Comparison of ENCODE assay signal across 7 cellular contexts in genomic region chr10:101014230-101014884, GRCh38. TPM values are rescaled to one million over a fixed set of nuclear protein-coding genes. Genes with fewer than 3 reads are reported as not detected.
DNase-seq lines count a peak whose midpoint lies in the region; FAIRE-seq and TF ChIP-seq lines count a peak whose summit lies in the region.

No MANE protein-coding gene starts in this region.

- no peak overlapping the region for H3K27ac ChIP-seq in kidney (ENCODE audit: low read depth in 2 of 2, low read length in 2 of 2)

- H3K4me3 ChIP-seq in kidney (ENCODE audit: low read length in 2 of 2) = no peak overlapping the region

- H3K36me3 Mint-ChIP-seq in MCF 10A (ENCODE audit: insufficient read depth, unreplicated experiment) = no peaks in the 10 kb centered on the region

- BruUV-seq in MCF 10A (replicated peaks; lab: Mats Ljungman, UMichigan) = no TSS peak

- H3K36me3 ChIP-seq in kidney (ENCODE audit: control insufficient read depth in 1 of 2, insufficient read depth in 2 of 2, low read length in 2 of 2) = no peaks in the 10 kb centered on the region

- no peak overlapping the region for H3K4me3 Mint-ChIP-seq in MCF 10A (ENCODE audit: unreplicated experiment)

- peaks cover 30% of the 10 kb centered on the region for H3K4me1 Mint-ChIP-seq in MCF 10A (ENCODE audit: insufficient read depth, unreplicated experiment)

- POLR2A ChIA-PET in MCF 10A (lab: Yijun Ruan, JAX) = interaction anchor here (0.5 to 2.1 kb wide), 5 partner anchors 8 to 117 kb away, joined by 3 to 26 read pairs (median 3); partner anchors contain the start of genes LZTS2, PDZD7 and SFXN3

- no peak overlapping the region for H3K27ac Mint-ChIP-seq in MCF 10A (ENCODE audit: low read depth, unreplicated experiment)

- H3K9me3 Mint-ChIP-seq in MCF 10A (ENCODE audit: unreplicated experiment) = no peaks in the 10 kb centered on the region

- H3K9ac ChIP-seq in kidney (ENCODE audit: low read length in 2 of 2) = no peak overlapping the region

- peaks cover 0 to 17% of the 10 kb centered on the region in 2 donors for H3K4me1 ChIP-seq in kidney (ENCODE audit: control insufficient read depth in 1 of 2, insufficient read depth in 1 of 2, low read depth in 1 of 2, low read length in 2 of 2)

- H3K27me3 Mint-ChIP-seq in MCF 10A (ENCODE audit: insufficient read depth, unreplicated experiment) = no peaks in the 10 kb centered on the region

- intact Hi-C loops in MCF 10A (cut with micrococcal nuclease) = no loop called here
- intact Hi-C loops in kidney (cut with DNase I) = no loop called here

- CTCF ChIA-PET in MCF 10A (lab: Yijun Ruan, JAX) = interaction anchor here (0.5 to 7.0 kb wide), 26 partner anchors 11 to 1089 kb away, joined by 3 to 199 read pairs (median 6); partner anchors contain the start of genes LZTS2, PDZD7 and SFXN3

- no peak for FAIRE-seq in kidney (lab: Jason Lieb, UNC)

- H3K9me3 ChIP-seq in kidney (ENCODE audit: control insufficient read depth in 1 of 2, low read length in 2 of 2) = no peaks in the 10 kb centered on the region

- DNase-seq in M059J (ENCODE audit: low read depth) = peak; percentile 63
- DNase-seq in UCSD-AML1 (lab: John Stamatoyannopoulos, UW; ENCODE audit: unreplicated experiment) = peak; percentile 83
- peak; percentile 77 for DNase-seq in MCF 10A (ENCODE audit: unreplicated experiment)
- DNase-seq in kidney = peak; percentile 87
- DNase-seq in stimulated activated CD4-positive, alpha-beta T cell treated with anti-CD3 and anti-CD28 coated beads, Interleukin-1b, Interleukin-23, amount 100 ng/mL, for 48 hours = peak; percentile 72
- DNase-seq in cortex of kidney (lab: John Stamatoyannopoulos, UW) = no peak

- peak; percentile 51 for TF ChIP-seq CTCF in GM12801 (IDR thresholded peaks at IDR 0.05; ENCODE audit: extremely low read depth, insufficient read length)
- peak; percentile 95 for TF ChIP-seq CTCF in MCF 10A (IDR thresholded peaks at IDR 0.05; ENCODE audit: unreplicated experiment)
- peak; percentile 85 for TF ChIP-seq CTCF in kidney (IDR thresholded peaks at IDR 0.05; ENCODE audit: borderline replicate concordance, extremely low read depth, insufficient read depth)

RNA-seq across cellular contexts. Expression of gene LZTS2, which starts 14.7 kb away (rescaled TPM):
- 25.8 and 61.5 TPM in 2 replicates for total RNA-seq in M059J (2014; rRNA removed; shearing (Covaris generic))
- total RNA-seq in MCF 10A (2022) (15.2 and 18.6 TPM in 2 replicates), kidney (54.7 TPM)
- polyA plus RNA-seq in kidney (ENCODE audit: insufficient read depth, low read depth, low replicate concordance) = 47.3 TPM

RNA-seq across cellular contexts. Expression of gene PDZD7, which starts 16.6 kb away (rescaled TPM):
- 0.27 and 1.6 TPM in 2 replicates for total RNA-seq in M059J (2014; rRNA removed; shearing (Covaris generic))
- total RNA-seq in MCF 10A (2022) (0.27 and 0.58 TPM in 2 replicates), kidney (1.6 TPM)
- 1.9 TPM for polyA plus RNA-seq in kidney (ENCODE audit: insufficient read depth, low read depth, low replicate concordance)

RNA-seq across cellular contexts. Expression of gene SFXN3, which starts 16.7 kb away (rescaled TPM):
- 38.7 and 58.0 TPM in 2 replicates for total RNA-seq in M059J (2014; rRNA removed; shearing (Covaris generic))
- total RNA-seq in MCF 10A (2022) (39.4 and 55.2 TPM in 2 replicates), kidney (51.6 TPM)
- polyA plus RNA-seq in kidney (ENCODE audit: insufficient read depth, low read depth, low replicate concordance) = 23.3 TPM

RNA-seq across cellular contexts. Expression of gene TWNK, which starts 27.0 kb away (rescaled TPM):
- 5.4 and 9.6 TPM in 2 replicates for total RNA-seq in M059J (2014; rRNA removed; shearing (Covaris generic))
- 19.1 and 27.9 TPM in 2 replicates for total RNA-seq in MCF 10A (2022)
- total RNA-seq in kidney = 8.9 TPM
- polyA plus RNA-seq in kidney (ENCODE audit: insufficient read depth, low read depth, low replicate concordance) = 3.8 TPM

RNA-seq across cellular contexts. Expression of gene MRPL43, which starts 27.1 kb away (rescaled TPM):
- 78.0 and 80.2 TPM in 2 replicates for total RNA-seq in M059J (2014; rRNA removed; shearing (Covaris generic))
- total RNA-seq in MCF 10A (2022) = 63.4 and 64.8 TPM in 2 replicates
- total RNA-seq in kidney = 81.5 TPM
- 157 TPM for polyA plus RNA-seq in kidney (ENCODE audit: insufficient read depth, low read depth, low replicate concordance)
